ENCODE assay signal across 15 cellular contexts in the genomic region with DNA sequence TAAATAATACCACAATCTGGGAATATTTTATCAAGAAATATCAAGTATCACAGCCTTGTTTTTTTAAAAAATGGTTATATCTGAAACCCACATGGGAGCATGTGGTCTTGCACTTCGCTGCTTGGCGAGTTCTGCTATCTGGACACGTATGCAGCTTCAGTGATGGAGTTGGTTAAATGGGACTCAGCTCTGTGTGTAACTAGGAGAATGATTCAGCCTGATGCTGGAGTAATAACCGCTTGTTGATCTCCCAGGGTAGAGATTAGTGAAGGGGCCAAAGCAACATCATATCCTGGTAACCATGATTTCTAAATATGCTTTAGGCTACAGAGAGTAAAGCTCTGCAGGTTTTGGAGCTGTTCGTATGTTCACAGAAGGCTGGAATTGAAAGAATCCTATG.
"Had no signal": no experiment of that assay in that cellular context is flagged by ENCODE, and none has a peak within 500 bp of the region (broad histone marks: within the 10 kb centered on the region; RNA-seq: fewer than 3 reads in every experiment).

No MANE protein-coding gene starts in this region.

- H3K9me3 ChIP-seq: heart left ventricle, spleen had no signal

- H3K4me1 ChIP-seq: foreskin keratinocyte had no signal

- H3K9me3 Mint-ChIP-seq: activated naive CD4-positive, alpha-beta T cell treated with anti-CD3 and anti-CD28 coated beads, Interleukin-2, amount 50 U/mL, for 24 hours; activated T-cell treated with anti-CD3 and anti-CD28 coated beads, Interleukin-2, amount 50 U/mL, for 24 hours; neural progenitor cell had no signal

- ATAC-seq: activated CD8-positive, alpha-beta memory T cell treated with anti-CD3 and anti-CD28 coated beads, Interleukin-2, amount 10 ng/mL, durations not matched to agents 7 days and 5 days; foreskin keratinocyte; heart left ventricle had no signal

- H3K36me3 Mint-ChIP-seq: activated CD8-positive, alpha-beta memory T cell treated with anti-CD3 and anti-CD28 coated beads, Interleukin-2, amount 10 ng/mL, durations not matched to agents 7 days and 5 days; activated naive CD4-positive, alpha-beta T cell treated with anti-CD3 and anti-CD28 coated beads, Interleukin-2, amount 50 U/mL, for 24 hours had no signal

- DNase-seq: activated CD4-positive, alpha-beta T cell treated with anti-CD3 and anti-CD28 coated beads, Interleukin-2, amount 50 U/mL, for 4 hours; activated CD8-positive, alpha-beta memory T cell treated with anti-CD3 and anti-CD28 coated beads, Interleukin-2, amount 10 ng/mL, durations not matched to agents 7 days and 5 days; activated effector memory CD4-positive, alpha-beta T cell treated with Interleukin-2 at 50 U/mL for 16 hours; activated T-cell treated with anti-CD3 and anti-CD28 coated beads, Interleukin-2, amount 50 U/mL, for 24 hours; effector CD4-positive, alpha-beta T cell; foreskin keratinocyte; heart left ventricle; kidney; retina; spleen; stimulated activated CD4-positive, alpha-beta T cell treated with anti-CD3 and anti-CD28 coated beads, Interleukin-1b, Interleukin-23, amount 100 ng/mL, for 48 hours; stimulated activated naive CD4-positive, alpha-beta T cell had no signal

- H3K27me3 Mint-ChIP-seq: activated naive CD4-positive, alpha-beta T cell treated with anti-CD3 and anti-CD28 coated beads, Interleukin-2, amount 50 U/mL, for 24 hours; activated T-cell treated with anti-CD3 and anti-CD28 coated beads, Interleukin-2, amount 50 U/mL, for 24 hours had no signal

- H3K27ac Mint-ChIP-seq: activated CD8-positive, alpha-beta memory T cell treated with anti-CD3 and anti-CD28 coated beads, Interleukin-2, amount 10 ng/mL, durations not matched to agents 7 days and 5 days; activated naive CD4-positive, alpha-beta T cell treated with anti-CD3 and anti-CD28 coated beads, Interleukin-2, amount 50 U/mL, for 24 hours; activated T-cell treated with anti-CD3 and anti-CD28 coated beads, Interleukin-2, amount 50 U/mL, for 24 hours; neural progenitor cell had no signal

- H3K4me3 Mint-ChIP-seq: activated CD8-positive, alpha-beta memory T cell treated with anti-CD3 and anti-CD28 coated beads, Interleukin-2, amount 10 ng/mL, durations not matched to agents 7 days and 5 days; activated naive CD4-positive, alpha-beta T cell treated with anti-CD3 and anti-CD28 coated beads, Interleukin-2, amount 50 U/mL, for 24 hours; activated T-cell treated with anti-CD3 and anti-CD28 coated beads, Interleukin-2, amount 50 U/mL, for 24 hours; neural progenitor cell had no signal

- H3K36me3 ChIP-seq: heart left ventricle, neural progenitor cell, spleen had no signal

- H3K27me3 ChIP-seq: foreskin keratinocyte, heart left ventricle, neural progenitor cell, spleen had no signal

- H3K4me1 Mint-ChIP-seq: activated naive CD4-positive, alpha-beta T cell treated with anti-CD3 and anti-CD28 coated beads, Interleukin-2, amount 50 U/mL, for 24 hours had no signal

- H3K27ac ChIP-seq: coronary artery, foreskin keratinocyte, heart left ventricle, neural progenitor cell, spleen had no signal

- H3K4me3 ChIP-seq: coronary artery, heart left ventricle, neural progenitor cell, spleen had no signal
